In genomic region chr7:94060772-94061171, GRCh38 we compare ENCODE assay signal across 12 cellular contexts. TPM values are rescaled to one million over a fixed set of nuclear protein-coding genes. Genes with fewer than 3 reads are reported as not detected.
DNase-seq lines count a peak whose midpoint lies in the region; ATAC-seq and TF ChIP-seq lines count a peak whose summit lies in the region.
"Had no signal": no experiment of that assay in that cellular context is flagged by ENCODE, and none has a peak within 500 bp of the region (broad histone marks: within the 10 kb centered on the region; RNA-seq: fewer than 3 reads in every experiment).

No MANE protein-coding gene starts in this region.

- H3K4me1 Mint-ChIP-seq in activated T-cell treated with anti-CD3 and anti-CD28 coated beads, Interleukin-2, amount 50 U/mL, for 72 hours (ENCODE audit: low read depth), result peaks cover 37% of the 10 kb centered on the region

- H3K27ac Mint-ChIP-seq in activated T-cell treated with anti-CD3 and anti-CD28 coated beads, Interleukin-2, amount 50 U/mL, for 72 hours, result no peak overlapping the region
- H3K27ac Mint-ChIP-seq: activated naive CD4-positive, alpha-beta T cell treated with anti-CD3 and anti-CD28 coated beads, Interleukin-2, amount 50 U/mL, for 24 hours had no signal

- peak overlapping the region in 1 of 2 donors; percentile 28 for H3K4me3 Mint-ChIP-seq in activated T-cell treated with anti-CD3 and anti-CD28 coated beads, Interleukin-2, amount 50 U/mL, for 72 hours
- H3K4me3 Mint-ChIP-seq: activated naive CD4-positive, alpha-beta T cell treated with anti-CD3 and anti-CD28 coated beads, Interleukin-2, amount 50 U/mL, for 24 hours had no signal

- TF ChIP-seq CTCF in brain microvascular endothelial cell (IDR thresholded peaks at IDR 0.05; ENCODE audit: low read depth, low read length, missing control alignments) (no peak), body of pancreas (IDR thresholded peaks at IDR 0.05) (no peak)

- intact Hi-C loops in body of pancreas (cut with DNase I), result no loop called here

- H3K27me3 Mint-ChIP-seq in activated T-cell treated with anti-CD3 and anti-CD28 coated beads, Interleukin-2, amount 50 U/mL, for 72 hours (ENCODE audit: low read depth), result peaks cover 45% of the 10 kb centered on the region

- in situ Hi-C loops in brain microvascular endothelial cell (cut with HindIII; ENCODE audit: low pct_ligation_motif_present, low sequenced_read_pairs), result no loop called here

- no peak overlapping the region for H3K4me3 ChIP-seq in brain microvascular endothelial cell (ENCODE audit: low read depth, low read length)
- no peak overlapping the region for H3K4me3 ChIP-seq in body of pancreas
- H3K4me3 ChIP-seq: SJSA1 had no signal

- H3K27me3 ChIP-seq in brain microvascular endothelial cell (replicated peaks), result no peaks in the 10 kb centered on the region
- H3K27me3 ChIP-seq in body of pancreas, result no peaks in the 10 kb centered on the region
- H3K27me3 ChIP-seq: SJSA1 had no signal

- DNase-seq in activated T-cell treated with anti-CD3 and anti-CD28 coated beads, Interleukin-2, amount 50 U/mL, for 72 hours, result peak; percentile 3 to 5
- DNase-seq in activated T-cell treated with anti-CD3 and anti-CD28 coated beads, Interleukin-2, amount 50 U/mL, for 1 hour, result no peak
- DNase-seq in brain microvascular endothelial cell (peak; percentile 20), NOMO-1 (lab: John Stamatoyannopoulos, UW; ENCODE audit: unreplicated experiment in 2 of 2) (no peak), body of pancreas (no peak), retina (no peak)
- no peak for DNase-seq in stimulated activated naive CD8-positive, alpha-beta T cell treated with anti-CD3 and anti-CD28 coated beads, Interleukin-15, Interleukin-2, amounts not matched to agents 100 U/mL and 50 U/mL, for 24 hours
- DNase-seq: activated CD4-positive, alpha-beta T cell treated with anti-CD3 and anti-CD28 coated beads for 48 hours; effector CD8-positive, alpha-beta T cell had no signal

- TF ChIP-seq POLR2A in body of pancreas (IDR thresholded peaks at IDR 0.05), result no peak

- peaks cover 0 to 2% of the 10 kb centered on the region in 2 donors for H3K9me3 Mint-ChIP-seq in activated T-cell treated with anti-CD3 and anti-CD28 coated beads, Interleukin-2, amount 50 U/mL, for 72 hours
- H3K9me3 Mint-ChIP-seq: activated naive CD4-positive, alpha-beta T cell treated with anti-CD3 and anti-CD28 coated beads, Interleukin-2, amount 50 U/mL, for 24 hours had no signal

- H3K36me3 ChIP-seq in brain microvascular endothelial cell (replicated peaks), result no peaks in the 10 kb centered on the region
- H3K36me3 ChIP-seq in body of pancreas (replicated peaks in 1 of 2; ENCODE audit: insufficient read depth in 1 of 2, low read depth in 2 of 2), result no peaks in the 10 kb centered on the region
- H3K36me3 ChIP-seq: SJSA1 had no signal

- 36 to 42% methylated on average over 4 of the region's 4 CpGs for WGBS in body of pancreas, 2 donors

- peak; percentile 72 to 79 for ATAC-seq in activated T-cell treated with anti-CD3 and anti-CD28 coated beads, Interleukin-2, amount 50 U/mL, for 72 hours (replicated peaks in 1 of 2)
- peak; percentile 36 for ATAC-seq in HG03460 (IDR thresholded peaks at IDR 0.05; ENCODE audit: unreplicated experiment)
- peak; percentile 71 for ATAC-seq in stimulated activated naive CD8-positive, alpha-beta T cell treated with anti-CD3 and anti-CD28 coated beads, Interleukin-15, Interleukin-2, amounts not matched to agents 100 U/mL and 50 U/mL, for 24 hours
- ATAC-seq in body of pancreas, result no peak

- H3K9me3 ChIP-seq in body of pancreas, result no peaks in the 10 kb centered on the region
- H3K9me3 ChIP-seq: SJSA1 had no signal

- H3K36me3 Mint-ChIP-seq in activated T-cell treated with anti-CD3 and anti-CD28 coated beads, Interleukin-2, amount 50 U/mL, for 72 hours (ENCODE audit: insufficient read depth in 2 of 2), result peaks cover 0 to 1% of the 10 kb centered on the region in 2 donors
- H3K36me3 Mint-ChIP-seq: activated naive CD4-positive, alpha-beta T cell treated with anti-CD3 and anti-CD28 coated beads, Interleukin-2, amount 50 U/mL, for 24 hours had no signal

- no peaks in the 10 kb centered on the region for H3K4me1 ChIP-seq in body of pancreas
- H3K4me1 ChIP-seq: SJSA1 had no signal

- H3K27ac ChIP-seq in brain microvascular endothelial cell (no peak overlapping the region), body of pancreas (no peak overlapping the region)
- H3K27ac ChIP-seq: SJSA1 had no signal

RNA-seq across cellular contexts. Expression of gene BET1, which starts 56.6 kb away (rescaled TPM):
- total RNA-seq in activated T-cell treated with anti-CD3 and anti-CD28 coated beads, Interleukin-2, amount 50 U/mL, for 72 hours, result 10 to 100 TPM; 21.1 to 23.8 TPM
- 10 to 100 TPM; 32.4 to 36.9 TPM for total RNA-seq in body of pancreas

Comparison
In these comparisons a context has a peak if more than half of its experiments do, and no peak if none do; other contexts are left out.
1. DNase-seq: peak in activated T-cell treated with anti-CD3 and anti-CD28 coated beads, Interleukin-2, amount 50 U/mL, for 72 hours (2 of 2) and brain microvascular endothelial cell (single experiment); none in activated T-cell treated with anti-CD3 and anti-CD28 coated beads, Interleukin-2, amount 50 U/mL, for 1 hour (single experiment), stimulated activated naive CD8-positive, alpha-beta T cell treated with anti-CD3 and anti-CD28 coated beads, Interleukin-15, Interleukin-2, amounts not matched to agents 100 U/mL and 50 U/mL, for 24 hours (single experiment), NOMO-1 (0 of 2), body of pancreas (0 of 4) and retina (single experiment).